ENCODE assay signal across 8 cellular contexts in genomic region chr22:36387664-36387913, GRCh38. TPM values are rescaled to one million over a fixed set of nuclear protein-coding genes. Genes with fewer than 3 reads are reported as not detected.
DNase-seq lines count a peak whose midpoint lies in the region; ATAC-seq, FAIRE-seq and TF ChIP-seq lines count a peak whose summit lies in the region.

No MANE protein-coding gene starts in this region.

- dilution Hi-C loops in endothelial cell of umbilical vein (cut with MboI; ENCODE audit: extremely low pct_ligation_motif_present, low sequenced_read_pairs), result no loop called here

- no peak for FAIRE-seq in endothelial cell of umbilical vein (lab: Jason Lieb, UNC)

- H3K4me3 ChIP-seq in MG63 (peak overlapping the region; percentile 90), endothelial cell of umbilical vein (replicated peaks in 1 of 3; ENCODE audit: insufficient read depth in 1 of 3, low read depth in 1 of 3, low read length in 3 of 3) (peak overlapping the region; percentile 95 to 99 (median 97)), ovary (peak overlapping the region; percentile 68)

- no peak overlapping the region for H2AFZ ChIP-seq in endothelial cell of umbilical vein (ENCODE audit: low read depth, low read length)

- TF ChIP-seq CTCF in endothelial cell of umbilical vein (IDR thresholded peaks at IDR 0.05; ENCODE audit: extremely low read depth in 1 of 2, insufficient read depth in 1 of 2, low read depth in 1 of 2, low read length in 2 of 2), result no peak
- no peak for TF ChIP-seq CTCF in ovary (IDR thresholded peaks at IDR 0.05)

- no peak overlapping the region for H3K4me2 ChIP-seq in endothelial cell of umbilical vein (ENCODE audit: insufficient read depth, low read length)

- H3K36me3 ChIP-seq in MG63 (peaks cover 44% of the 10 kb centered on the region), endothelial cell of umbilical vein (ENCODE audit: control insufficient read depth in 2 of 2, extremely low read depth in 1 of 2, insufficient read depth in 2 of 2, low read length in 2 of 2) (peaks cover 3 to 6% of the 10 kb centered on the region in 2 experiments), ovary (no peaks in the 10 kb centered on the region)

- POLR2A ChIA-PET in endothelial cell of umbilical vein (lab: Charles Lee), result interaction anchor here (1.0 to 2.2 kb wide), 16 partner anchors 9 to 83 kb away, joined by 3 to 19 read pairs (median 7); no protein-coding TSS in a partner anchor

- H3K27me3 ChIP-seq in MG63, result no peaks in the 10 kb centered on the region
- H3K27me3 ChIP-seq in endothelial cell of umbilical vein (ENCODE audit: control insufficient read depth in 2 of 2, insufficient read depth in 2 of 2, low read length in 2 of 2), result no peaks in the 10 kb centered on the region
- H3K27me3 ChIP-seq in ovary, result no peaks in the 10 kb centered on the region

- 0 to 1% (median 0%) methylated on average over 11 to 38 of the region's 38 CpGs for WGBS in ovary, 3 donors

- H3K27ac ChIP-seq in endothelial cell of umbilical vein (ENCODE audit: insufficient read depth, low read depth, low read length), result peak overlapping the region; percentile 88
- H3K27ac ChIP-seq in ovary, result peak overlapping the region; percentile 66 to 74

- ATAC-seq in GM19467 (IDR thresholded peaks at IDR 0.05; ENCODE audit: unreplicated experiment), result peak; percentile 1

- no peaks in the 10 kb centered on the region for H3K9me1 ChIP-seq in endothelial cell of umbilical vein (replicated peaks; ENCODE audit: control insufficient read depth, extremely low read depth, insufficient read depth, low read length)

- H3K79me2 ChIP-seq in endothelial cell of umbilical vein (ENCODE audit: control insufficient read depth, insufficient read depth, low read length), result peaks cover 51% of the 10 kb centered on the region

- H3K4me1 ChIP-seq in endothelial cell of umbilical vein (ENCODE audit: control insufficient read depth, extremely low read depth, insufficient read depth, low read length) (peaks cover 30% of the 10 kb centered on the region), ovary (ENCODE audit: insufficient read depth) (peaks cover 5% of the 10 kb centered on the region)

- H3K9me3 ChIP-seq in MG63, result no peaks in the 10 kb centered on the region
- H3K9me3 ChIP-seq in endothelial cell of umbilical vein (replicated peaks; ENCODE audit: control insufficient read depth, insufficient read depth, low read length), result no peaks in the 10 kb centered on the region
- H3K9me3 ChIP-seq in ovary, result no peaks in the 10 kb centered on the region

- H4K20me1 ChIP-seq in endothelial cell of umbilical vein (replicated peaks; ENCODE audit: control insufficient read depth, extremely low read depth, insufficient read depth, low read length), result no peaks in the 10 kb centered on the region

- DNase-seq in MG63, result no peak
- DNase-seq in endothelial cell of umbilical vein (ENCODE audit: low read depth, low spot score), result no peak
- no peak for DNase-seq in ovary
- DNase-seq in NCI-H1105 (lab: John Stamatoyannopoulos, UW), result no peak
- DNase-seq in AG20443 (ENCODE audit: low spot score), result no peak
- DNase-seq in activated CD4-positive, alpha-beta T cell treated with anti-CD3 and anti-CD28 coated beads, Interleukin-2, amount 50 U/mL, for 4 hours, result no peak
- no peak for DNase-seq in LoVo (ENCODE audit: low spot score)

- no TSS peak for BruUV-seq in endothelial cell of umbilical vein (replicated peaks; lab: Mats Ljungman, UMichigan)

- TF ChIP-seq POLR2A in endothelial cell of umbilical vein (IDR thresholded peaks at IDR 0.05; ENCODE audit: low read depth, low read length), result no peak
- TF ChIP-seq POLR2A in ovary (IDR thresholded peaks at IDR 0.05), result peak; percentile 91

- intact Hi-C loops in endothelial cell of umbilical vein (cut with micrococcal nuclease) (loop anchor here (5.0 kb wide), 1 partner anchor 35 kb away; no protein-coding TSS in a partner anchor), ovary (cut with DNase I) (loop anchor here in 3 of 4 donors (2.0 to 10.0 kb wide), 4 partner anchors 33 to 70 kb away; no protein-coding TSS in a partner anchor)

- no peak for TF ChIP-seq EP300 in ovary (IDR thresholded peaks at IDR 0.05)

- H3K9ac ChIP-seq in endothelial cell of umbilical vein (replicated peaks; ENCODE audit: extremely low read depth, insufficient read depth, low read length), result peak overlapping the region; percentile 98

- CTCF ChIA-PET in endothelial cell of umbilical vein (lab: Charles Lee), result interaction anchor here (0.9 to 2.4 kb wide), 14 partner anchors 9 to 99 kb away, joined by 3 to 16 read pairs (median 4); no protein-coding TSS in a partner anchor

TF ChIP-seq in endothelial cell of umbilical vein, 7 proteins besides CTCF, POLR2A, EP300 and RAD21:
- TF ChIP-seq FOS (IDR thresholded peaks at IDR 0.05; ENCODE audit: borderline replicate concordance, insufficient read depth, low read length) (no peak), GATA2 (IDR thresholded peaks at IDR 0.05; ENCODE audit: insufficient read depth, insufficient read length, low read depth, low read length) (no peak), POLR2AphosphoS5 (IDR thresholded peaks at IDR 0.05; ENCODE audit: insufficient read depth, low read depth, low read length) (no peak), MAX (IDR thresholded peaks at IDR 0.05; ENCODE audit: insufficient read depth, insufficient read length) (no peak), JUN (IDR thresholded peaks at IDR 0.05; ENCODE audit: borderline replicate concordance, insufficient read depth, insufficient read length, low read depth) (no peak), EZH2 (IDR thresholded peaks at IDR 0.05; ENCODE audit: borderline replicate concordance, low read depth, low read length, severe bottlenecking) (no peak), MYC (IDR thresholded peaks at IDR 0.05; ENCODE audit: low read depth, low read length) (no peak)
TF ChIP-seq in endothelial cell of umbilical vein: peak in this region for 0.

RNA-seq across cellular contexts. Expression of gene MYH9, which starts 0.2 kb away (rescaled TPM):
- 323 and 380 TPM in 2 replicates for total RNA-seq in MG63 (2014; rRNA removed; shearing (Covaris generic); ENCODE audit: low replicate concordance)
- total RNA-seq in endothelial cell of umbilical vein, result 1,331 and 1,413 TPM in 2 replicates
- 157 and 188 TPM in 2 replicates for polyA plus RNA-seq in endothelial cell of umbilical vein
- 377 and 396 TPM in 2 replicates for polyA plus RNA-seq in endothelial cell of umbilical vein (2011; cell fraction: cytosol; rRNA removed)
- polyA plus RNA-seq in endothelial cell of umbilical vein (2011; cell fraction: nucleus; rRNA removed), result 759 and 766 TPM in 2 replicates
- polyA plus RNA-seq in endothelial cell of umbilical vein (2012), result 496 and 585 TPM in 2 replicates
- polyA minus RNA-seq in endothelial cell of umbilical vein, result 1,176 and 1,679 TPM in 2 replicates
- 42.9 TPM for polyA minus RNA-seq in endothelial cell of umbilical vein (2011; cell fraction: cytosol; rRNA and poly(A)+ RNA removed)
- 498 and 877 TPM in 2 replicates for polyA minus RNA-seq in endothelial cell of umbilical vein (2011; cell fraction: nucleus; rRNA and poly(A)+ RNA removed)
- 100 to 1,000 TPM; 128 to 452 (median 348) TPM for total RNA-seq in ovary
- 100 to 1,000 TPM; 196 to 530 TPM for polyA plus RNA-seq in ovary
